In the genomic region with DNA sequence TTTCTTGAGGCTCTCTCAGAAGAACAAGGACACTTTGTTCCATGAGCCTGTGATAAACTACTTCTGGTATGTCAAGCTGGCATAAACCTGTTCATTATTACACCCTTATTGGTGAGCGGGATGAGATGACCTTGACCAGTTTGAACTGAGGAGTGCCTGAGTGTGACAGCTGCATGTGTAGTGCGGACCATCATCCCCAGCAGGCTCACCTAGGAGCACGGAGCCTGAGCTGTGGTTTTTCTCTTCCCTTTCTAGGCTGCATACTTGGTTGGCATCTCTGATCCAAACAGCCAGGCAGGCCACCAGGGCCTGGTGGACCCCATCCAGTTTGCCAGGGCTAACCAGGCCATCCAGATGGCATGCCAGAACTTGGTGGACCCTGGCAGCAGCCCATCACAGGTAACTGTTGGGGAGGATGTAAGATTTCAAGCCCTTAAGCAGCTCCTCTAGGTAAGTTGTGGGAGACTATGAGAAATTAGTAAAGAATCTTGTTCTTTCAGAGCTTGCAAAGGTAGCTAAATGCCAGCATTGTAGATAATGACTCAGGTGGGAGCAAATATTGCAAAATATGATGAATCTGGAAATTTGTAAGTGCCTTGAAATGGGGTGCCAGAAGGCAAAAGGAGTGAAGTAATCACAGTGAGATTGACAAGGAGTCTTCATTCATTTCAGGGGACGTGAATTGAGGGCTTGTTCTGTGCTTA, we compare ENCODE assay signal across 14 cellular contexts.
"Had no signal": no experiment of that assay in that cellular context is flagged by ENCODE, and none has a peak within 500 bp of the region (broad histone marks: within the 10 kb centered on the region; RNA-seq: fewer than 3 reads in every experiment).

No MANE protein-coding gene starts in this region.

- H3K36me3 ChIP-seq: ovary had no signal

- H3K4me1 Mint-ChIP-seq: activated CD8-positive, alpha-beta memory T cell treated with anti-CD3 and anti-CD28 coated beads, Interleukin-2, amount 10 ng/mL, durations not matched to agents 7 days and 5 days; activated naive CD4-positive, alpha-beta T cell treated with anti-CD3 and anti-CD28 coated beads, Interleukin-2, amount 50 U/mL, for 24 hours had no signal

- H3K9me3 ChIP-seq: ovary, tibial nerve had no signal

- H3K4me3 ChIP-seq: ovary, skin epidermis, tibial nerve had no signal

- DNase-seq: activated CD4-positive, alpha-beta T cell treated with anti-CD3 and anti-CD28 coated beads, Interleukin-2, amount 50 U/mL, for 1 hour; activated CD8-positive, alpha-beta memory T cell treated with anti-CD3 and anti-CD28 coated beads, Interleukin-2, amount 10 ng/mL, durations not matched to agents 7 days and 5 days; activated effector memory CD4-positive, alpha-beta T cell treated with Interleukin-2 at 50 U/mL for 16 hours; activated T-cell treated with anti-CD3 and anti-CD28 coated beads, Interleukin-2, amount 50 U/mL, for 24 hours; cerebellar nuclear complex; endodermal cell; ovary had no signal

- H3K9me3 Mint-ChIP-seq: activated naive CD4-positive, alpha-beta T cell treated with anti-CD3 and anti-CD28 coated beads, Interleukin-2, amount 50 U/mL, for 24 hours; activated T-cell treated with anti-CD3 and anti-CD28 coated beads, Interleukin-2, amount 50 U/mL, for 24 hours; dendritic cell treated with granulocyte-macrophage colony-stimulating factor and Interleukin-4, amounts not matched to agents 40 ng/mL and 50 ng/mL, for 4 days; endodermal cell; nephron had no signal

- H3K36me3 Mint-ChIP-seq: activated CD8-positive, alpha-beta memory T cell treated with anti-CD3 and anti-CD28 coated beads, Interleukin-2, amount 10 ng/mL, durations not matched to agents 7 days and 5 days; activated naive CD4-positive, alpha-beta T cell treated with anti-CD3 and anti-CD28 coated beads, Interleukin-2, amount 50 U/mL, for 24 hours had no signal

- ATAC-seq: activated CD8-positive, alpha-beta memory T cell treated with anti-CD3 and anti-CD28 coated beads, Interleukin-2, amount 10 ng/mL, durations not matched to agents 7 days and 5 days; esophagus mucosa had no signal

- H3K4me3 Mint-ChIP-seq: activated CD8-positive, alpha-beta memory T cell treated with anti-CD3 and anti-CD28 coated beads, Interleukin-2, amount 10 ng/mL, durations not matched to agents 7 days and 5 days; activated naive CD4-positive, alpha-beta T cell treated with anti-CD3 and anti-CD28 coated beads, Interleukin-2, amount 50 U/mL, for 24 hours; activated T-cell treated with anti-CD3 and anti-CD28 coated beads, Interleukin-2, amount 50 U/mL, for 24 hours; brain; dendritic cell treated with granulocyte-macrophage colony-stimulating factor and Interleukin-4, amounts not matched to agents 40 ng/mL and 50 ng/mL, for 4 days; endodermal cell; nephron had no signal

- H3K27ac Mint-ChIP-seq: activated CD8-positive, alpha-beta memory T cell treated with anti-CD3 and anti-CD28 coated beads, Interleukin-2, amount 10 ng/mL, durations not matched to agents 7 days and 5 days; activated T-cell treated with anti-CD3 and anti-CD28 coated beads, Interleukin-2, amount 50 U/mL, for 24 hours; brain; dendritic cell treated with granulocyte-macrophage colony-stimulating factor and Interleukin-4, amounts not matched to agents 40 ng/mL and 50 ng/mL, for 4 days; endodermal cell had no signal

- H3K27ac ChIP-seq: ovary, skin epidermis, tibial nerve had no signal

- H3K27me3 ChIP-seq: ovary, tibial nerve had no signal

- H3K27me3 Mint-ChIP-seq: activated naive CD4-positive, alpha-beta T cell treated with anti-CD3 and anti-CD28 coated beads, Interleukin-2, amount 50 U/mL, for 24 hours; activated T-cell treated with anti-CD3 and anti-CD28 coated beads, Interleukin-2, amount 50 U/mL, for 24 hours; brain had no signal
